In genomic region chr6:169800668-169801395, GRCh38 we compare ENCODE assay signal across 1 cellular context.
A peak's percentile ranks its signal among the peaks of the same experiment; 100 is the strongest.
TF ChIP-seq lines count a peak whose summit lies in the region.

No MANE protein-coding gene starts in this region.

TF ChIP-seq in HepG2, 621 proteins besides CTCF, POLR2A, EP300 and RAD21 (continued from another document and continues in another):
- TF ChIP-seq RNF2 (conservative IDR thresholded peaks at IDR 0.05; ENCODE audit: low read depth) (peak; percentile 59), HIVEP1 (CRISPR knock-in tag; IDR thresholded peaks at IDR 0.05) (peak; percentile 70; the same call in 1 of the 2 replicates), GZF1 (CRISPR knock-in tag; IDR thresholded peaks at IDR 0.05) (no peak), CBX2 (IDR thresholded peaks at IDR 0.05; ENCODE audit: low read depth, low read length) (no peak), CBX2 (CRISPR knock-in tag; IDR thresholded peaks at IDR 0.05; ENCODE audit: low read depth) (no peak), ZNF317 (CRISPR knock-in tag; IDR thresholded peaks at IDR 0.05) (0 out of 2 replicates have a peak, but pooled peaks have one; percentile 23), ZBTB39 (CRISPR knock-in tag; IDR thresholded peaks at IDR 0.05) (peak; percentile 16; the same call in 1 of the 2 replicates), TFE3 (CRISPR knock-in tag; IDR thresholded peaks at IDR 0.05) (peak; percentile 70; the same call in 1 of the 2 replicates), ZFP62 (CRISPR knock-in tag; IDR thresholded peaks at IDR 0.05) (no peak), NFIB (CRISPR knock-in tag; IDR thresholded peaks at IDR 0.05; ENCODE audit: borderline replicate concordance) (no peak), CBX1 (IDR thresholded peaks at IDR 0.05; ENCODE audit: low read depth) (no peak), ZKSCAN8 (CRISPR knock-in tag; IDR thresholded peaks at IDR 0.05; ENCODE audit: borderline replicate concordance) (0 out of 2 replicates have a peak, but pooled peaks have one; percentile 38), PAXIP1 (CRISPR knock-in tag; conservative IDR thresholded peaks at IDR 0.05) (peak; percentile 86), ETV5 (CRISPR knock-in tag; IDR thresholded peaks at IDR 0.05; ENCODE audit: borderline replicate concordance) (peak; percentile 70; the same call in 1 of the 2 replicates), ZNF576 (CRISPR knock-in tag; IDR thresholded peaks at IDR 0.05) (no peak), THAP7 (CRISPR knock-in tag; IDR thresholded peaks at IDR 0.05) (peak; percentile 93; the same call in 1 of the 2 replicates), SKI (IDR thresholded peaks at IDR 0.05; ENCODE audit: partially characterized antibody) (peak; percentile 52), NBN (conservative IDR thresholded peaks at IDR 0.05) (no peak), RFX5 (IDR thresholded peaks at IDR 0.05; ENCODE audit: low read depth, low read length) (no peak), MTF2 (CRISPR knock-in tag; IDR thresholded peaks at IDR 0.05; ENCODE audit: borderline replicate concordance) (no peak), ZNF451 (CRISPR knock-in tag; IDR thresholded peaks at IDR 0.05) (peak; percentile 75; the same call in 1 of the 2 replicates), ZBTB14 (CRISPR knock-in tag; IDR thresholded peaks at IDR 0.05) (peak; percentile 46), RBM39 (IDR thresholded peaks at IDR 0.05; ENCODE audit: low read depth, low read length, poor library complexity, severe bottlenecking) (peak; percentile 73), CHD4 (IDR thresholded peaks at IDR 0.05; ENCODE audit: borderline replicate concordance, low read length) (0 out of 2 replicates have a peak, but pooled peaks have one; percentile 19), ZNF496 (CRISPR knock-in tag; IDR thresholded peaks at IDR 0.05; ENCODE audit: insufficient replicate concordance) (no peak), PITX1 (CRISPR knock-in tag; IDR thresholded peaks at IDR 0.05) (peak; percentile 56; the same call in 1 of the 2 replicates), ZNF652 (CRISPR knock-in tag; IDR thresholded peaks at IDR 0.05; ENCODE audit: borderline replicate concordance, low read depth) (no peak), ZNF512 (CRISPR knock-in tag; IDR thresholded peaks at IDR 0.05) (0 out of 2 replicates have a peak, but pooled peaks have one; percentile 76), SYNCRIP (IDR thresholded peaks at IDR 0.05; ENCODE audit: insufficient read depth, low read depth, low read length) (no peak), MAF1 (CRISPR knock-in tag; IDR thresholded peaks at IDR 0.05; ENCODE audit: borderline replicate concordance) (0 out of 2 replicates have a peak, but pooled peaks have one; percentile 43), ATF3 (CRISPR knock-in tag; IDR thresholded peaks at IDR 0.05) (peak; percentile 90), GTF3A (CRISPR knock-in tag; conservative IDR thresholded peaks at IDR 0.05) (no peak), STAT6 (CRISPR knock-in tag; IDR thresholded peaks at IDR 0.05; ENCODE audit: borderline replicate concordance) (peak; percentile 72; the same call in 1 of the 2 replicates), TCF7 (IDR thresholded peaks at IDR 0.05; ENCODE audit: low read depth) (peak; percentile 6), ELF1 (CRISPR knock-in tag; IDR thresholded peaks at IDR 0.05) (peak; percentile 66), TEAD2 (CRISPR knock-in tag; IDR thresholded peaks at IDR 0.05) (no peak), ZMYM2 (CRISPR knock-in tag; IDR thresholded peaks at IDR 0.05) (peak; percentile 71), NFYC (CRISPR knock-in tag; IDR thresholded peaks at IDR 0.05) (no peak), ZNF274 (CRISPR knock-in tag; IDR thresholded peaks at IDR 0.05) (peak; percentile 72), FOXP4 (CRISPR knock-in tag; IDR thresholded peaks at IDR 0.05) (peak; percentile 93), ZNF556 (CRISPR knock-in tag; IDR thresholded peaks at IDR 0.05; ENCODE audit: borderline replicate concordance) (peak; percentile 76), ZNF281 (CRISPR knock-in tag; IDR thresholded peaks at IDR 0.05; ENCODE audit: borderline replicate concordance) (no peak; the same call in 1 of the 2 replicates), CBFB (CRISPR knock-in tag; IDR thresholded peaks at IDR 0.05) (peak; percentile 44; the same call in 1 of the 2 replicates)
